8 cellular contexts compared by ENCODE assay signal in the genomic region with DNA sequence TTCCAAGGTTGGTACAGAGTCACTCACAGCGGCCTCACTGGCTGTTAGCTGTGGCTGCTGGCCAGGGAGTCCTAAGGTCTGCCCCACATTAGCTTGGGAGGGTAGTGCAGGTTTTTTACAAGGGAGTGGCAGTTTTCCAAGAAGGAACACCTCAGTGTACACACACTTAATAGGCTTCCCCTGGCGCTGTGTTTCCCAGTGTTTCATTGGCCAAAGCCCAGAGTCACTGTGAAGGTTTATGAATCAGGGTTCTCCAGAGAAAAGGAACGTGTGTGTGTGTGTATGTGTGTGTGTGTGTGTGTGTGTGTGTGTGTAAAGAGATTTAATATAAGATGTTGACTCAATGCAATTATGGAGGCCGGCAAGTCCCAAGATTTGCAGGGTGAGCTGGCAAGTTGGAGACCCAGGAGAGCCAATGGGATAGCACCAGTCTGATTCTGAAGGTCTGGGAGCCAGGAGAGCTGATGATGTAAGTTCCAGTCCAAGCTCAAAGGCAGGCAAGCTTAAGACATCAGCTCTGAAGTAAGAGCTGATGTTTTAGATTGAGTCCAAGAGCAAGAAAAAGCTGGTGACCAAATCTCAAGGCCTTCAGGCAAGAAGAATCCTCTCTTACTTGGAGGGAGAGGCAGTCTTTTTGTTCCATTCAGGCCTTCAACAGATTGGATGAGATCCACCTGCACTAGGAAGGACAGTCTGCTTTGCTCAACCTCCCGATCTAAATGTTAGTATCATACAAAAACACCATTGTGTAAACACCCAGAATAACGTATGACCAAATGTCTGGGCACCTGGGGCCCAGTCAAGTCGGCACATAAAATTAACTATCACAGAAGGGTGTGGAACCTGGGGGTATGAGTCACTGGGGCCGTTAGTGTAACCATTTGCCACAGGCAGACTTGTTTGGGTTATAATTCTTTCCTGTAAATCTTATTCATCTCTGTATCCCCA.
DNase-seq lines count a peak whose midpoint lies in the region; ATAC-seq, FAIRE-seq and TF ChIP-seq lines count a peak whose summit lies in the region.

No MANE protein-coding gene starts in this region.

- no peak for FAIRE-seq in astrocyte (lab: Jason Lieb, UNC)

- DNase-seq in DMS 273 treated with DMSO at 0.1 percent for 48 hours (lab: John Stamatoyannopoulos, UW) (peak; percentile 23), NOMO-1 treated with DMSO at 0.1 percent for 48 hours (lab: John Stamatoyannopoulos, UW; ENCODE audit: unreplicated experiment) (peak; percentile 41), astrocyte (ENCODE audit: low read depth) (peak; percentile 87), medulla oblongata (ENCODE audit: extremely low spot score) (no peak)
- no peak for DNase-seq in naive thymus-derived CD8-positive, alpha-beta T cell

- H3K79me2 ChIP-seq in astrocyte (ENCODE audit: insufficient read depth, low read length): peaks cover 9% of the 10 kb centered on the region

- ATAC-seq in naive thymus-derived CD8-positive, alpha-beta T cell: no peak
- no peak for ATAC-seq in GM19395 (IDR thresholded peaks at IDR 0.05; ENCODE audit: unreplicated experiment)
- ATAC-seq in GM21619 (IDR thresholded peaks at IDR 0.05; ENCODE audit: unreplicated experiment): no peak
- no peak for ATAC-seq in GM21367 (IDR thresholded peaks at IDR 0.05; ENCODE audit: unreplicated experiment)

- H3K36me3 Mint-ChIP-seq in astrocyte (ENCODE audit: low read depth, unreplicated experiment): peaks cover 5% of the 10 kb centered on the region
- H3K36me3 Mint-ChIP-seq in naive thymus-derived CD8-positive, alpha-beta T cell: peaks cover 0 to 20% (median 6%) of the 10 kb centered on the region in 3 donors

- no peak for TF ChIP-seq CTCF in astrocyte (IDR thresholded peaks at IDR 0.05; ENCODE audit: insufficient read depth, low read depth, low read length)

- H3K9ac ChIP-seq in astrocyte (ENCODE audit: low read length): peak overlapping the region; percentile 23

- peaks cover 32% of the 10 kb centered on the region for H3K4me1 ChIP-seq in astrocyte (ENCODE audit: insufficient read depth, low read length)

- peak overlapping the region; percentile 73 for H3K27ac Mint-ChIP-seq in astrocyte (ENCODE audit: unreplicated experiment)
- H3K27ac Mint-ChIP-seq in naive thymus-derived CD8-positive, alpha-beta T cell: peak overlapping the region in 7 of 10 donors; percentile 11 to 87 (median 58)

- H3K4me2 ChIP-seq in astrocyte (ENCODE audit: low read length): peak overlapping the region; percentile 57

- H2AFZ ChIP-seq in astrocyte (ENCODE audit: low read depth, low read length): no peak overlapping the region

- no peaks in the 10 kb centered on the region for H4K20me1 ChIP-seq in astrocyte (ENCODE audit: insufficient read depth, low read length)

- H3K9me3 ChIP-seq in astrocyte (ENCODE audit: insufficient read depth, low read depth, low read length): no peaks in the 10 kb centered on the region

- POLR2A ChIA-PET in naive thymus-derived CD8-positive, alpha-beta T cell (lab: Charles Lee): no interaction called here

- H3K4me1 Mint-ChIP-seq in astrocyte (ENCODE audit: low read depth, unreplicated experiment): peaks cover 36% of the 10 kb centered on the region
- peaks cover 30 to 83% (median 66%) of the 10 kb centered on the region in 4 donors for H3K4me1 Mint-ChIP-seq in naive thymus-derived CD8-positive, alpha-beta T cell

- H3K27me3 Mint-ChIP-seq in astrocyte (ENCODE audit: low read depth, unreplicated experiment): no peaks in the 10 kb centered on the region
- H3K27me3 Mint-ChIP-seq in naive thymus-derived CD8-positive, alpha-beta T cell: no peaks in the 10 kb centered on the region

- peak overlapping the region; percentile 66 for H3K27ac ChIP-seq in astrocyte (ENCODE audit: low read depth, low read length)

- no peaks in the 10 kb centered on the region for H3K9me3 Mint-ChIP-seq in astrocyte (ENCODE audit: unreplicated experiment)
- H3K9me3 Mint-ChIP-seq in naive thymus-derived CD8-positive, alpha-beta T cell: no peaks in the 10 kb centered on the region

- no peak overlapping the region for H3K4me3 ChIP-seq in astrocyte (ENCODE audit: insufficient read depth, low read depth, low read length)

- H3K36me3 ChIP-seq in astrocyte (ENCODE audit: insufficient read depth, low read length): no peaks in the 10 kb centered on the region

- no peak overlapping the region for H3K4me3 Mint-ChIP-seq in astrocyte (ENCODE audit: unreplicated experiment)
- H3K4me3 Mint-ChIP-seq in naive thymus-derived CD8-positive, alpha-beta T cell: peak overlapping the region in 2 of 10 donors; percentile 20 to 68

- no peaks in the 10 kb centered on the region for H3K27me3 ChIP-seq in astrocyte (ENCODE audit: insufficient read depth, low read length)

Comparison
In these comparisons a context has a peak if more than half of its experiments do, and no peak if none do; other contexts are left out.
1. DNase-seq: peak in DMS 273 treated with DMSO at 0.1 percent for 48 hours (single experiment), NOMO-1 treated with DMSO at 0.1 percent for 48 hours (single experiment) and astrocyte (single experiment); none in naive thymus-derived CD8-positive, alpha-beta T cell (0 of 10) and medulla oblongata (single experiment).